In genomic region chr9:2469681-2470141, GRCh38 we compare ENCODE assay signal across 8 cellular contexts.
DNase-seq lines count a peak whose midpoint lies in the region; ATAC-seq, FAIRE-seq and TF ChIP-seq lines count a peak whose summit lies in the region.

No MANE protein-coding gene starts in this region.

- H3K27me3 ChIP-seq in heart right ventricle (no peaks in the 10 kb centered on the region), sigmoid colon (no peaks in the 10 kb centered on the region)

- H3K4me1 ChIP-seq in heart right ventricle (peaks cover 0 to 39% (median 7%) of the 10 kb centered on the region in 9 donors), sigmoid colon (no peaks in the 10 kb centered on the region)

- no peak for FAIRE-seq in RCC 7860 (lab: Jason Lieb, UNC)

- no peaks in the 10 kb centered on the region for H3K36me3 ChIP-seq in heart right ventricle
- no peaks in the 10 kb centered on the region for H3K36me3 ChIP-seq in sigmoid colon

- H3K4me3 ChIP-seq in heart right ventricle, result no peak overlapping the region
- no peak overlapping the region for H3K4me3 ChIP-seq in sigmoid colon

- TF ChIP-seq CTCF in GM10266 (IDR thresholded peaks at IDR 0.05; ENCODE audit: control insufficient read depth, insufficient read depth, low read depth, missing control alignments), result peak; percentile 49
- peak in 3 of 9 donors; percentile 26 to 28 (median 28) for TF ChIP-seq CTCF in heart right ventricle (IDR thresholded peaks at IDR 0.05)
- TF ChIP-seq CTCF in sigmoid colon (IDR thresholded peaks at IDR 0.05), result no peak

- DNase-seq in A172 (ENCODE audit: low spot score) (peak; percentile 19), GM10266 (ENCODE audit: extremely low spot score) (peak; percentile 8), RCC 7860 (ENCODE audit: low spot score) (peak; percentile 41), heart right ventricle (peak; percentile 23 to 63), G401 (ENCODE audit: low spot score) (no peak), amniotic stem cell (lab: John Stamatoyannopoulos, UW) (no peak), OCI-M2 (lab: John Stamatoyannopoulos, UW; ENCODE audit: unreplicated experiment) (no peak), sigmoid colon (no peak)

- intact Hi-C loops in heart right ventricle (cut with DNase I) (loop anchor here in 1 of 10 donors (10.0 kb wide), 1 partner anchor 365 kb away; no protein-coding TSS in a partner anchor), sigmoid colon (cut with DNase I) (no loop called here)

- H3K27ac ChIP-seq in heart right ventricle (peak overlapping the region in 5 of 10 donors; percentile 3 to 59 (median 18)), sigmoid colon (no peak overlapping the region)

- in situ Hi-C loops in G401 (cut with HindIII; ENCODE audit: low sequenced_read_pairs), result no loop called here

- WGBS in heart right ventricle, 2 donors, result 34 to 41% methylated on average over 6 of the region's 6 CpGs
- 58 to 63% methylated on average over 6 of the region's 6 CpGs for WGBS in sigmoid colon, 2 donors

- peak; percentile 82 to 95 (median 90) for ATAC-seq in heart right ventricle

- H3K9me3 ChIP-seq in heart right ventricle (peaks cover 0 to 3% (median 0%) of the 10 kb centered on the region in 11 donors), sigmoid colon (no peaks in the 10 kb centered on the region)

- no peak for TF ChIP-seq POLR2A in sigmoid colon (IDR thresholded peaks at IDR 0.05)

- TF ChIP-seq EP300 in sigmoid colon (IDR thresholded peaks at IDR 0.05), result no peak

Comparison
In these comparisons a context has a peak if more than half of its experiments do, and no peak if none do; other contexts are left out.
1. DNase-seq: peak in A172 (single experiment), GM10266 (single experiment), RCC 7860 (single experiment) and heart right ventricle (2 of 2); none in G401 (single experiment), amniotic stem cell (single experiment), OCI-M2 (single experiment) and sigmoid colon (single experiment).